ENCODE assay signal across 16 cellular contexts in the genomic region with DNA sequence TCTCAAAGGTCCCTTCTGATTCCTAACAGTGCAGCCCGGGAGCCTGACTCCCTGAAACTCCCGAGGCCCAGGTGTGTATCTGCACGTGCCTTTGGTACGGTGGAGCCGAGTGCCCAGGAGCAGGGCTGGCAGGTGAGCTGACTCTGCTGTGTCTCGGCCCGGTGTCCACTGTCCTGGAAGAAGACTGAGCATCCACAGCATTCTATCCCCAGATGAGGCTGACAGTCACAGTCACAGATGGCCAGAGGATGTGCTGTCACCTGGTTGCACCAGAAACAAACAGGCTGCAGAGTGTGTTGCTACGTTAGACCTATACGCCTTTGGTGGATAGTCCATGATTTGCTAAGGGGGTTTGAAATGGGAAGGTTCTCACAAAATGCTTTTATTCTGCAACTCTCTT. TPM values are rescaled to one million over a fixed set of nuclear protein-coding genes. Genes with fewer than 3 reads are reported as not detected.
DNase-seq lines count a peak whose midpoint lies in the region; ATAC-seq and TF ChIP-seq lines count a peak whose summit lies in the region.
"Had no signal": no experiment of that assay in that cellular context is flagged by ENCODE, and none has a peak within 500 bp of the region (broad histone marks: within the 10 kb centered on the region; RNA-seq: fewer than 3 reads in every experiment).

No MANE protein-coding gene starts in this region.

- H3K4me1 ChIP-seq in right cardiac atrium (ENCODE audit: control insufficient read depth, insufficient read depth, low read length) (no peaks in the 10 kb centered on the region), right atrium auricular region (peaks cover 0 to 16% of the 10 kb centered on the region in 2 donors), adipocyte (ENCODE audit: control insufficient read depth, insufficient read depth, low read length) (peaks cover 43% of the 10 kb centered on the region), stomach (peaks cover 3 to 15% (median 11%) of the 10 kb centered on the region in 4 donors)
- H3K4me1 ChIP-seq: Peyer's patch had no signal

- peaks cover 8% of the 10 kb centered on the region for H3K4me1 Mint-ChIP-seq in mesothelial cell of epicardium
- H3K4me1 Mint-ChIP-seq: activated CD4-positive, alpha-beta T cell treated with anti-CD3 and anti-CD28 coated beads, Interleukin-2, amount 10 ng/mL, durations not matched to agents 7 days and 5 days had no signal

- no peaks in the 10 kb centered on the region for H3K27me3 ChIP-seq in right cardiac atrium (ENCODE audit: control insufficient read depth, insufficient read depth)
- no peaks in the 10 kb centered on the region for H3K27me3 ChIP-seq in right atrium auricular region
- H3K27me3 ChIP-seq in adipocyte (replicated peaks; ENCODE audit: control insufficient read depth, insufficient read depth, low read length): no peaks in the 10 kb centered on the region
- peaks cover 0 to 5% (median 0%) of the 10 kb centered on the region in 3 donors for H3K27me3 ChIP-seq in stomach
- H3K27me3 ChIP-seq: Peyer's patch had no signal

- TF ChIP-seq POLR2A in stomach (IDR thresholded peaks at IDR 0.05): no peak

- H3K27me3 Mint-ChIP-seq in mesothelial cell of epicardium (ENCODE audit: low read depth): no peaks in the 10 kb centered on the region

- H3K27ac ChIP-seq in right cardiac atrium (ENCODE audit: low read length) (no peak overlapping the region), right atrium auricular region (no peak overlapping the region), stomach (no peak overlapping the region)
- H3K27ac ChIP-seq: Peyer's patch had no signal

- peak; percentile 7 to 17 for ATAC-seq in right cardiac atrium

- WGBS in right cardiac atrium: 81% methylated on average over 9 of the region's 9 CpGs
- WGBS in stomach, 5 donors: 81 to 87% (median 87%) methylated on average over 9 of the region's 9 CpGs

- H3K36me3 Mint-ChIP-seq in mesothelial cell of epicardium: no peaks in the 10 kb centered on the region
- H3K36me3 Mint-ChIP-seq: activated naive CD8-positive, alpha-beta T cell; CD4-positive, alpha-beta memory T cell had no signal

- no peak for TF ChIP-seq CTCF in right atrium auricular region (IDR thresholded peaks at IDR 0.05)
- TF ChIP-seq CTCF in mesothelial cell of epicardium (IDR thresholded peaks at IDR 0.05; ENCODE audit: unreplicated experiment): no peak
- TF ChIP-seq CTCF in stomach (IDR thresholded peaks at IDR 0.05): no peak

- H3K4me3 Mint-ChIP-seq in mesothelial cell of epicardium: no peak overlapping the region
- H3K4me3 Mint-ChIP-seq: activated CD4-positive, alpha-beta T cell treated with anti-CD3 and anti-CD28 coated beads, Interleukin-2, amount 10 ng/mL, durations not matched to agents 7 days and 5 days; activated naive CD8-positive, alpha-beta T cell; activated T-cell treated with anti-CD3 and anti-CD28 coated beads, Interleukin-2, amount 50 U/mL, for 4 hours; CD4-positive, alpha-beta memory T cell; dendritic cell treated with granulocyte-macrophage colony-stimulating factor and Interleukin-4, amounts not matched to agents 40 ng/mL and 50 ng/mL, for 4 days had no signal

- H3K27ac Mint-ChIP-seq in mesothelial cell of epicardium: peak overlapping the region; percentile 83
- H3K27ac Mint-ChIP-seq: activated CD4-positive, alpha-beta T cell treated with anti-CD3 and anti-CD28 coated beads, Interleukin-2, amount 10 ng/mL, durations not matched to agents 7 days and 5 days; activated naive CD8-positive, alpha-beta T cell; dendritic cell treated with granulocyte-macrophage colony-stimulating factor and Interleukin-4, amounts not matched to agents 40 ng/mL and 50 ng/mL, for 4 days had no signal

- intact Hi-C loops in right cardiac atrium (cut with DNase I): loop anchor here (1.0 to 2.0 kb wide), 3 partner anchors 65 to 67 kb away; no protein-coding TSS in a partner anchor
- intact Hi-C loops in stomach (cut with DNase I; ENCODE audit: low total_unique reads): loop anchor here (2.0 kb wide), 1 partner anchor 67 kb away; no protein-coding TSS in a partner anchor

- H3K36me3 ChIP-seq in right atrium auricular region (no peaks in the 10 kb centered on the region), adipocyte (ENCODE audit: control insufficient read depth, insufficient read depth, low read length, severe bottlenecking) (no peaks in the 10 kb centered on the region), stomach (no peaks in the 10 kb centered on the region)
- H3K36me3 ChIP-seq: Peyer's patch had no signal

- no peaks in the 10 kb centered on the region for H3K9me3 ChIP-seq in right cardiac atrium (ENCODE audit: control insufficient read depth, low read length)
- H3K9me3 ChIP-seq in right atrium auricular region: no peaks in the 10 kb centered on the region
- H3K9me3 ChIP-seq in adipocyte (ENCODE audit: control insufficient read depth, low read length): no peaks in the 10 kb centered on the region
- H3K9me3 ChIP-seq in stomach: no peaks in the 10 kb centered on the region
- H3K9me3 ChIP-seq: Peyer's patch had no signal

- no peak for TF ChIP-seq EP300 in stomach (IDR thresholded peaks at IDR 0.05)

- no peaks in the 10 kb centered on the region for H3K9me3 Mint-ChIP-seq in mesothelial cell of epicardium
- H3K9me3 Mint-ChIP-seq: activated CD4-positive, alpha-beta T cell treated with anti-CD3 and anti-CD28 coated beads, Interleukin-2, amount 10 ng/mL, durations not matched to agents 7 days and 5 days; activated T-cell treated with anti-CD3 and anti-CD28 coated beads, Interleukin-2, amount 50 U/mL, for 4 hours; CD4-positive, alpha-beta memory T cell; dendritic cell treated with granulocyte-macrophage colony-stimulating factor and Interleukin-4, amounts not matched to agents 40 ng/mL and 50 ng/mL, for 4 days had no signal

- H3K4me3 ChIP-seq in right cardiac atrium (ENCODE audit: low read length) (no peak overlapping the region), right atrium auricular region (no peak overlapping the region), adipocyte (ENCODE audit: low read length) (no peak overlapping the region), stomach (no peak overlapping the region)
- H3K4me3 ChIP-seq: lung, Peyer's patch had no signal

- DNase-seq in right cardiac atrium (no peak), right atrium auricular region (ENCODE audit: low spot score) (no peak), adipocyte (ENCODE audit: low read depth) (no peak), mesothelial cell of epicardium (ENCODE audit: low spot score in 2 of 2, unreplicated experiment in 2 of 2) (no peak), stomach (peak; percentile 24), EL (no peak)
- DNase-seq in stimulated activated CD4-positive, alpha-beta T cell treated with anti-CD3 and anti-CD28 coated beads, Interleukin-12 subunit alpha, Interleukin-12 subunit beta, amount 100 ng/mL, for 4 hours: no peak
- no peak for DNase-seq in stimulated activated CD4-positive, alpha-beta T cell treated with anti-CD3 and anti-CD28 coated beads, Interleukin-2, amount 100 ng/mL, for 24 hours

- H3K9ac ChIP-seq in adipocyte (ENCODE audit: low read length): peak overlapping the region; percentile 6

RNA-seq across cellular contexts. Expression of a gene that starts 9.8 kb away (rescaled TPM):
- total RNA-seq in right cardiac atrium (not detected), right atrium auricular region (not detected), mesothelial cell of epicardium (not detected in 3 replicates), stomach (not detected)
- polyA plus RNA-seq in right cardiac atrium (not detected), stomach (not detected)
- total RNA-seq: activated CD4-positive, alpha-beta T cell treated with anti-CD3 and anti-CD28 coated beads, Interleukin-2, amount 10 ng/mL, durations not matched to agents 7 days and 5 days; activated T-cell treated with anti-CD3 and anti-CD28 coated beads, Interleukin-2, amount 50 U/mL, for 4 hours; CD4-positive, alpha-beta memory T cell; lung; Peyer's patch had no signal
- polyA plus RNA-seq: CD4-positive, alpha-beta memory T cell; neural cell had no signal

RNA-seq across cellular contexts. Expression of a gene that starts 44.2 kb away (rescaled TPM):
- total RNA-seq in right cardiac atrium (10 to 100 TPM; 29.4 to 34.4 (median 30.1) TPM), right atrium auricular region (10 to 100 TPM; 26.6 to 33.5 TPM), mesothelial cell of epicardium (48.2 to 52.5 TPM (median 52.3 TPM) in 3 replicates), stomach (100 to 1,000 TPM in 1 of 5 donors, 10 to 100 TPM in 4; 30.4 to 125 (median 36.5) TPM)
- polyA plus RNA-seq in right cardiac atrium (19.9 TPM), stomach (10 to 100 TPM in 1 of 3 donors, 1 to 10 TPM in 2; 6.6 to 11.5 (median 8.6) TPM)

RNA-seq across cellular contexts. Expression of a gene that starts 48.4 kb away (rescaled TPM):
- 10 to 100 TPM; 18.2 to 22.9 (median 19.1) TPM for total RNA-seq in right cardiac atrium
- 6.5 TPM for polyA plus RNA-seq in right cardiac atrium
- 10 to 100 TPM in 1 of 2 donors, 1 to 10 TPM in 1; 9.0 to 12.0 TPM for total RNA-seq in right atrium auricular region
- 57.8 to 61.7 TPM (median 60.6 TPM) in 3 replicates for total RNA-seq in mesothelial cell of epicardium
- 10 to 100 TPM in 4 of 5 donors, 1 to 10 TPM in 1; 3.8 to 30.8 (median 18.7) TPM for total RNA-seq in stomach
- 1 to 10 TPM; 5.9 to 6.6 (median 6.5) TPM for polyA plus RNA-seq in stomach
